Comparison of ENCODE assay signal across 21 cellular contexts in genomic region chr3:32373844-32374243, GRCh38.
"Had no signal": no experiment of that assay in that cellular context is flagged by ENCODE, and none has a peak within 500 bp of the region (broad histone marks: within the 10 kb centered on the region; RNA-seq: fewer than 3 reads in every experiment).

No MANE protein-coding gene starts in this region.

- ATAC-seq: activated CD4-positive, CD25-positive, alpha-beta regulatory T cell treated with anti-CD3 and anti-CD28 coated beads, Interleukin-2, amount 50 U/mL, for 24 hours; activated CD8-positive, alpha-beta T cell treated with anti-CD3 and anti-CD28 coated beads, Interleukin-2, amount 10 ng/mL, durations not matched to agents 7 days and 5 days had no signal

- H3K4me1 Mint-ChIP-seq: mesothelial cell of epicardium had no signal

- H3K4me3 Mint-ChIP-seq: activated CD4-positive, alpha-beta T cell treated with anti-CD3 and anti-CD28 coated beads, Interleukin-2, amount 10 ng/mL, durations not matched to agents 7 days and 5 days; activated CD8-positive, alpha-beta T cell treated with anti-CD3 and anti-CD28 coated beads, Interleukin-2, amount 10 ng/mL, durations not matched to agents 7 days and 5 days; activated naive CD4-positive, alpha-beta T cell treated with anti-CD3 and anti-CD28 coated beads for 36 hours; activated T-cell treated with anti-CD3 and anti-CD28 coated beads, Interleukin-2, amount 50 U/mL, for 24 hours; mesothelial cell of epicardium; stimulated activated naive CD8-positive, alpha-beta T cell treated with anti-CD3 and anti-CD28 coated beads, Interleukin-15, Interleukin-2, amounts not matched to agents 100 ng/mL and 50 ng/mL, for 24 hours had no signal

- H3K36me3 Mint-ChIP-seq: mesothelial cell of epicardium had no signal

- H3K9me3 Mint-ChIP-seq: activated CD4-positive, alpha-beta T cell treated with anti-CD3 and anti-CD28 coated beads, Interleukin-2, amount 10 ng/mL, durations not matched to agents 7 days and 5 days; activated naive CD4-positive, alpha-beta T cell treated with anti-CD3 and anti-CD28 coated beads for 36 hours; activated T-cell treated with anti-CD3 and anti-CD28 coated beads, Interleukin-2, amount 50 U/mL, for 24 hours; activated T-helper 2 cell treated with anti-CD3 and anti-CD28 coated beads, Interferon-gamma antibody, Interleukin-2, Interleukin-4, amounts not matched to agents 10 μg/mL and 5 μg/mL and 100 μg/mL, durations not matched to agents 14 hours and 24 hours and 36 hours; mesothelial cell of epicardium; stimulated activated naive CD8-positive, alpha-beta T cell treated with anti-CD3 and anti-CD28 coated beads, Interleukin-15, Interleukin-2, amounts not matched to agents 100 ng/mL and 50 ng/mL, for 24 hours had no signal

- H3K27ac Mint-ChIP-seq: activated CD4-positive, alpha-beta T cell treated with anti-CD3 and anti-CD28 coated beads, Interleukin-2, amount 10 ng/mL, durations not matched to agents 7 days and 5 days; activated CD8-positive, alpha-beta T cell treated with anti-CD3 and anti-CD28 coated beads, Interleukin-2, amount 10 ng/mL, durations not matched to agents 7 days and 5 days; activated T-cell treated with anti-CD3 and anti-CD28 coated beads, Interleukin-2, amount 50 U/mL, for 24 hours; activated T-helper 2 cell treated with anti-CD3 and anti-CD28 coated beads, Interferon-gamma antibody, Interleukin-2, Interleukin-4, amounts not matched to agents 10 μg/mL and 5 μg/mL and 100 μg/mL, durations not matched to agents 14 hours and 24 hours and 36 hours; mesothelial cell of epicardium; stimulated activated naive CD8-positive, alpha-beta T cell treated with anti-CD3 and anti-CD28 coated beads, Interleukin-15, Interleukin-2, amounts not matched to agents 100 ng/mL and 50 ng/mL, for 24 hours had no signal

- DNase-seq: activated CD4-positive, alpha-beta T cell treated with anti-CD3 and anti-CD28 coated beads, Interleukin-2, amount 10 ng/mL, durations not matched to agents 7 days and 5 days; activated CD8-positive, alpha-beta T cell treated with anti-CD3 and anti-CD28 coated beads, Interleukin-2, amount 10 ng/mL, durations not matched to agents 7 days and 5 days; activated naive CD4-positive, alpha-beta T cell treated with anti-CD3 and anti-CD28 coated beads for 36 hours; activated T-cell treated with anti-CD3 and anti-CD28 coated beads, Interleukin-2, amount 50 U/mL, for 24 hours; aorta; brain microvascular endothelial cell; central memory CD4-positive, alpha-beta T cell; dorsolateral prefrontal cortex; foreskin fibroblast; hypothalamus; left lung; occipital lobe; posterior cingulate gyrus; spleen; T-helper 9 cell; transverse colon; uterus had no signal

- H3K27me3 Mint-ChIP-seq: activated CD4-positive, alpha-beta T cell treated with anti-CD3 and anti-CD28 coated beads, Interleukin-2, amount 10 ng/mL, durations not matched to agents 7 days and 5 days; activated T-cell treated with anti-CD3 and anti-CD28 coated beads, Interleukin-2, amount 50 U/mL, for 24 hours; stimulated activated naive CD8-positive, alpha-beta T cell treated with anti-CD3 and anti-CD28 coated beads, Interleukin-15, Interleukin-2, amounts not matched to agents 100 ng/mL and 50 ng/mL, for 24 hours had no signal
